In genomic region chr15:24777307-24777706, GRCh38 we compare ENCODE assay signal across 24 cellular contexts.
"Had no signal": no experiment of that assay in that cellular context is flagged by ENCODE, and none has a peak within 500 bp of the region (broad histone marks: within the 10 kb centered on the region; RNA-seq: fewer than 3 reads in every experiment).

No MANE protein-coding gene starts in this region.

- H3K27me3 ChIP-seq: suprapubic skin, testis, thyroid gland, tibial nerve, transverse colon, upper lobe of left lung, upper lobe of right lung, uterus, vagina had no signal

- H3K27ac ChIP-seq: stomach, suprapubic skin, testis, thoracic aorta, thyroid gland, tibial artery, tibial nerve, transverse colon, upper lobe of left lung, upper lobe of right lung, uterus, vagina had no signal

- H3K36me3 ChIP-seq: stomach, suprapubic skin, thoracic aorta, thyroid gland, tibial artery, tibial nerve, transverse colon, upper lobe of left lung, upper lobe of right lung, uterus, vagina had no signal

- DNase-seq: stimulated activated CD4-positive, alpha-beta T cell treated with anti-CD3 and anti-CD28 coated beads, Interleukin-2, amount 100 ng/mL, for 48 hours; stimulated activated CD4-positive, alpha-beta T cell treated with anti-CD3 and anti-CD28 coated beads, Interleukin-4, amount 100 ng/mL, for 1 hour; stimulated activated CD4-positive, alpha-beta T cell treated with anti-CD3 and anti-CD28 coated beads, Interleukin-4, amount 100 ng/mL, for 24 hours; stimulated activated CD4-positive, alpha-beta T cell treated with anti-CD3 and anti-CD28 coated beads, Interleukin-4, amount 100 ng/mL, for 4 hours; stimulated activated CD8-positive, alpha-beta memory T cell treated with anti-CD3 and anti-CD28 coated beads, Interleukin-4, amount 100 ng/mL, for 48 hours; stimulated activated naive B cell treated with anti-CD40 and anti-IgM and Interleukin-4, amounts not matched to agents 10 μg/mL and 1 μg/mL and 100 μg/mL, for 72 hours; stimulated activated naive CD4-positive, alpha-beta T cell; stimulated activated naive CD4-positive, alpha-beta T cell treated with Interleukin-2 at 50 U/mL for 16 hours; stimulated activated naive CD8-positive, alpha-beta T cell treated with anti-CD3 and anti-CD28 coated beads, Interleukin-15, amount 100 ng/mL, for 72 hours; stimulated activated naive CD8-positive, alpha-beta T cell treated with anti-CD3 and anti-CD28 coated beads, Interleukin-15, Interleukin-2, amounts not matched to agents 100 U/mL and 50 U/mL, for 24 hours; stomach; substantia nigra; testis; thyroid gland; tibial artery; transverse colon; trophoblast cell; upper lobe of left lung; upper lobe of right lung; uterus had no signal

- H3K9me3 ChIP-seq: testis, thyroid gland, upper lobe of right lung, vagina had no signal

- H3K4me3 ChIP-seq: stomach, suprapubic skin, testis, thoracic aorta, thyroid gland, tibial artery, tibial nerve, transverse colon, upper lobe of left lung, upper lobe of right lung, uterus, vagina had no signal
